1 cellular context compared by ENCODE assay signal in genomic region chr9:8223861-8224260, GRCh38.
TF ChIP-seq lines count a peak whose summit lies in the region.

No MANE protein-coding gene starts in this region.

TF ChIP-seq in SK-N-SH treated with all-trans-retinoic acid at 6 μM for 48 hours, 23 proteins besides CTCF, POLR2A, EP300 and RAD21:
- no peak for TF ChIP-seq PATZ1 (CRISPR knock-in tag; IDR thresholded peaks at IDR 0.05; ENCODE audit: borderline replicate concordance)
- TF ChIP-seq POU6F1 (CRISPR knock-in tag; IDR thresholded peaks at IDR 0.05; ENCODE audit: borderline replicate concordance, low read depth): no peak
- TF ChIP-seq ISL1 (CRISPR knock-in tag; IDR thresholded peaks at IDR 0.05): no peak
- no peak for TF ChIP-seq CSRNP3 (CRISPR knock-in tag; IDR thresholded peaks at IDR 0.05)
- TF ChIP-seq CREB5 (CRISPR knock-in tag; IDR thresholded peaks at IDR 0.05; ENCODE audit: low read depth): no peak
- TF ChIP-seq ZNF565 (CRISPR knock-in tag; conservative IDR thresholded peaks at IDR 0.05; ENCODE audit: low read depth): no peak
- TF ChIP-seq ZNF70 (CRISPR knock-in tag; IDR thresholded peaks at IDR 0.05): no peak
